Comparison of ENCODE assay signal across 1 cellular context in the genomic region with DNA sequence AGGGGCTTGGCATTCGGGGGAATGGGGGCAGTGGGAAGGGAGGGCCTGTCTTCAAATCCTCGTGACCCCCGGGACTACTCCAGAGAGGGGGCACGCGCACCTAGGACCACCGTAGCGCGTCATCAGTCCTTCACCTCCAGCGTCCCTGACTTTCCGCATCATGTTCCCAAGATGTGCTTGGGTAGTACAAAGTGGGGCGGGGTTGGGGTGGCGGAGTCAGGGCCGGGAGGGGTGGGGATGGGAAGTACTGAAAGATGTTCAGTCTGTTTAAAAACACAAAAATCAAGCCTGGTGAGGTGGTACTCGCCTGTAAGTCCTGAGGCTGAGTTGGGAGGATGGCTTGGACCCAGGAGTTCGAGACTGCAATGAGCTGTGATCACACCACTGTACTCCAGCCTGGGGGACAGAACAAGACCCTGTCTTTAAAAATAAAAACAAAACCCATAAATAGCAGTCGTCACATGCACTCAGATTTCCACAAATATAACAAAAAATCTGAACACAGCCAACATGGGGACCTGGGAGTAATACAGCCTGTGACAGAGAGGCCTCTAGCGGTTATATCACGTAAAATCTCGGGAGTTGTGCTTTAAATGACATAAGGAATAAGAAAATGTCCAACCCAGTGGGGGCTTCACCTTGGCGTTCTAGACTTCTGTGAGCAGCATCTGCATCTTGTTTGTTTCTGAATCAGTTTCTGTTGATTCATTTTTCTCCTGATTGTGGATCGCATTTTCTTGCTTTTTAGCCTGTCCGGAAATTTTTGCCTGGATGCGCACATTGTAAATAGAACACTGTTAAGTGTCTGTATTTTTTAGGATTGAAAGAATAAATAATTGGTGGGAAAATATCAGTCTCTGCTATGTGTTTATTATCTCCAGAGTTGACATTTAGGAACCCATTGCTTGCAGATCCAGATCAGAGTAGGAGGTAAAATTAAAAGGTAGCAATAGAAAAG.
A peak's percentile ranks its signal among the peaks of the same experiment; 100 is the strongest.
TF ChIP-seq lines count a peak whose summit lies in the region.

No MANE protein-coding gene starts in this region.

TF ChIP-seq in K562, 482 proteins besides CTCF, POLR2A, EP300 and RAD21 (continued from another document and continues in another):
- TF ChIP-seq, protein P1, sequence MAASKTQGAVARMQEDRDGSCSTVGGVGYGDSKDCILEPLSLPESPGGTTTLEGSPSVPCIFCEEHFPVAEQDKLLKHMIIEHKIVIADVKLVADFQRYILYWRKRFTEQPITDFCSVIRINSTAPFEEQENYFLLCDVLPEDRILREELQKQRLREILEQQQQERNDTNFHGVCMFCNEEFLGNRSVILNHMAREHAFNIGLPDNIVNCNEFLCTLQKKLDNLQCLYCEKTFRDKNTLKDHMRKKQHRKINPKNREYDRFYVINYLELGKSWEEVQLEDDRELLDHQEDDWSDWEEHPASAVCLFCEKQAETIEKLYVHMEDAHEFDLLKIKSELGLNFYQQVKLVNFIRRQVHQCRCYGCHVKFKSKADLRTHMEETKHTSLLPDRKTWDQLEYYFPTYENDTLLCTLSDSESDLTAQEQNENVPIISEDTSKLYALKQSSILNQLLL (CRISPR knock-in tag; IDR thresholded peaks at IDR 0.05; ENCODE audit: borderline replicate concordance) = no peak
- no peak for TF ChIP-seq HDAC3 (IDR thresholded peaks at IDR 0.05; ENCODE audit: borderline replicate concordance, partially characterized antibody)
- 0 out of 2 replicates have a peak, but pooled peaks have one; percentile 16 for TF ChIP-seq SP1 (CRISPR knock-in tag; IDR thresholded peaks at IDR 0.05)
- TF ChIP-seq MECOM (CRISPR knock-in tag; IDR thresholded peaks at IDR 0.05) = no peak
- TF ChIP-seq CREM (IDR thresholded peaks at IDR 0.05; ENCODE audit: low read depth) = peak; percentile 49
- no peak for TF ChIP-seq NCOA6 (IDR thresholded peaks at IDR 0.05)
- TF ChIP-seq, protein P2, sequence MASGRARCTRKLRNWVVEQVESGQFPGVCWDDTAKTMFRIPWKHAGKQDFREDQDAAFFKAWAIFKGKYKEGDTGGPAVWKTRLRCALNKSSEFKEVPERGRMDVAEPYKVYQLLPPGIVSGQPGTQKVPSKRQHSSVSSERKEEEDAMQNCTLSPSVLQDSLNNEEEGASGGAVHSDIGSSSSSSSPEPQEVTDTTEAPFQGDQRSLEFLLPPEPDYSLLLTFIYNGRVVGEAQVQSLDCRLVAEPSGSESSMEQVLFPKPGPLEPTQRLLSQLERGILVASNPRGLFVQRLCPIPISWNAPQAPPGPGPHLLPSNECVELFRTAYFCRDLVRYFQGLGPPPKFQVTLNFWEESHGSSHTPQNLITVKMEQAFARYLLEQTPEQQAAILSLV (tag; IDR thresholded peaks at IDR 0.05) = no peak
- no peak for TF ChIP-seq CREB1 (IDR thresholded peaks at IDR 0.05)
- 0 out of 2 replicates have a peak, but pooled peaks have one; percentile 39 for TF ChIP-seq CREB1 (CRISPR knock-in tag; IDR thresholded peaks at IDR 0.05)
- TF ChIP-seq ZBTB17 (CRISPR knock-in tag; IDR thresholded peaks at IDR 0.05) = no peak
- no peak for TF ChIP-seq ZEB2 (IDR thresholded peaks at IDR 0.05)
- no peak for TF ChIP-seq GTF2A2 (tag; IDR thresholded peaks at IDR 0.05)
- TF ChIP-seq, protein P3, sequence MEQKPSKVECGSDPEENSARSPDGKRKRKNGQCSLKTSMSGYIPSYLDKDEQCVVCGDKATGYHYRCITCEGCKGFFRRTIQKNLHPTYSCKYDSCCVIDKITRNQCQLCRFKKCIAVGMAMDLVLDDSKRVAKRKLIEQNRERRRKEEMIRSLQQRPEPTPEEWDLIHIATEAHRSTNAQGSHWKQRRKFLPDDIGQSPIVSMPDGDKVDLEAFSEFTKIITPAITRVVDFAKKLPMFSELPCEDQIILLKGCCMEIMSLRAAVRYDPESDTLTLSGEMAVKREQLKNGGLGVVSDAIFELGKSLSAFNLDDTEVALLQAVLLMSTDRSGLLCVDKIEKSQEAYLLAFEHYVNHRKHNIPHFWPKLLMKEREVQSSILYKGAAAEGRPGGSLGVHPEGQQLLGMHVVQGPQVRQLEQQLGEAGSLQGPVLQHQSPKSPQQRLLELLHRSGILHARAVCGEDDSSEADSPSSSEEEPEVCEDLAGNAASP (IDR thresholded peaks at IDR 0.05) = no peak
- no peak for TF ChIP-seq SIN3A (IDR thresholded peaks at IDR 0.05; ENCODE audit: borderline replicate concordance in 2 of 2, control insufficient read depth in 1 of 2, low read depth in 2 of 2, low read length in 2 of 2)
- no peak for TF ChIP-seq ZNF766 (CRISPR knock-in tag; conservative IDR thresholded peaks at IDR 0.05)
- no peak for TF ChIP-seq RBFOX2 (IDR thresholded peaks at IDR 0.05; ENCODE audit: low read depth, low read length)
- TF ChIP-seq ZNF175 (CRISPR knock-in tag; IDR thresholded peaks at IDR 0.05; ENCODE audit: low read depth) = no peak
- TF ChIP-seq SPI1 (IDR thresholded peaks at IDR 0.05; ENCODE audit: borderline replicate concordance, low read depth, low read length) = no peak
- TF ChIP-seq, protein P4, sequence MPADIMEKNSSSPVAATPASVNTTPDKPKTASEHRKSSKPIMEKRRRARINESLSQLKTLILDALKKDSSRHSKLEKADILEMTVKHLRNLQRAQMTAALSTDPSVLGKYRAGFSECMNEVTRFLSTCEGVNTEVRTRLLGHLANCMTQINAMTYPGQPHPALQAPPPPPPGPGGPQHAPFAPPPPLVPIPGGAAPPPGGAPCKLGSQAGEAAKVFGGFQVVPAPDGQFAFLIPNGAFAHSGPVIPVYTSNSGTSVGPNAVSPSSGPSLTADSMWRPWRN (IDR thresholded peaks at IDR 0.05; ENCODE audit: low read depth) = no peak
- TF ChIP-seq CC2D1A (IDR thresholded peaks at IDR 0.05) = no peak
- no peak for TF ChIP-seq FOXJ2 (tag; IDR thresholded peaks at IDR 0.05)
- TF ChIP-seq, protein P5, sequence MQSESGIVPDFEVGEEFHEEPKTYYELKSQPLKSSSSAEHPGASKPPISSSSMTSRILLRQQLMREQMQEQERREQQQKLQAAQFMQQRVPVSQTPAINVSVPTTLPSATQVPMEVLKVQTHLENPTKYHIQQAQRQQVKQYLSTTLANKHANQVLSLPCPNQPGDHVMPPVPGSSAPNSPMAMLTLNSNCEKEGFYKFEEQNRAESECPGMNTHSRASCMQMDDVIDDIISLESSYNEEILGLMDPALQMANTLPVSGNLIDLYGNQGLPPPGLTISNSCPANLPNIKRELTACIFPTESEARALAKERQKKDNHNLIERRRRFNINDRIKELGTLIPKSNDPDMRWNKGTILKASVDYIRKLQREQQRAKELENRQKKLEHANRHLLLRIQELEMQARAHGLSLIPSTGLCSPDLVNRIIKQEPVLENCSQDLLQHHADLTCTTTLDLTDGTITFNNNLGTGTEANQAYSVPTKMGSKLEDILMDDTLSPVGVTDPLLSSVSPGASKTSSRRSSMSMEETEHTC (IDR thresholded peaks at IDR 0.05) = no peak
- no peak for TF ChIP-seq FOXK2 (conservative IDR thresholded peaks at IDR 0.05 in 1 of 2, IDR thresholded peaks at IDR 0.05 in 1 of 2; ENCODE audit: low read depth in 2 of 2)
- TF ChIP-seq MCM2 (IDR thresholded peaks at IDR 0.05; ENCODE audit: low read depth) = no peak
- TF ChIP-seq BHLHE40 (IDR thresholded peaks at IDR 0.05; ENCODE audit: low read length) = no peak
- no peak for TF ChIP-seq ZNF507 (tag; conservative IDR thresholded peaks at IDR 0.05)
- TF ChIP-seq, protein P6, sequence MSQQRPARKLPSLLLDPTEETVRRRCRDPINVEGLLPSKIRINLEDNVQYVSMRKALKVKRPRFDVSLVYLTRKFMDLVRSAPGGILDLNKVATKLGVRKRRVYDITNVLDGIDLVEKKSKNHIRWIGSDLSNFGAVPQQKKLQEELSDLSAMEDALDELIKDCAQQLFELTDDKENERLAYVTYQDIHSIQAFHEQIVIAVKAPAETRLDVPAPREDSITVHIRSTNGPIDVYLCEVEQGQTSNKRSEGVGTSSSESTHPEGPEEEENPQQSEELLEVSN (IDR thresholded peaks at IDR 0.05; ENCODE audit: borderline replicate concordance in 1 of 2, extremely low read depth in 1 of 2, insufficient read depth in 1 of 2, insufficient read length in 1 of 2, low read depth in 1 of 2, low read length in 1 of 2, poor library complexity in 1 of 2, severe bottlenecking in 1 of 2) = no peak
- no peak for TF ChIP-seq KHSRP (IDR thresholded peaks at IDR 0.05)
- no peak for TF ChIP-seq ZBTB8A (IDR thresholded peaks at IDR 0.05; ENCODE audit: partially characterized antibody)
- TF ChIP-seq, protein P7, sequence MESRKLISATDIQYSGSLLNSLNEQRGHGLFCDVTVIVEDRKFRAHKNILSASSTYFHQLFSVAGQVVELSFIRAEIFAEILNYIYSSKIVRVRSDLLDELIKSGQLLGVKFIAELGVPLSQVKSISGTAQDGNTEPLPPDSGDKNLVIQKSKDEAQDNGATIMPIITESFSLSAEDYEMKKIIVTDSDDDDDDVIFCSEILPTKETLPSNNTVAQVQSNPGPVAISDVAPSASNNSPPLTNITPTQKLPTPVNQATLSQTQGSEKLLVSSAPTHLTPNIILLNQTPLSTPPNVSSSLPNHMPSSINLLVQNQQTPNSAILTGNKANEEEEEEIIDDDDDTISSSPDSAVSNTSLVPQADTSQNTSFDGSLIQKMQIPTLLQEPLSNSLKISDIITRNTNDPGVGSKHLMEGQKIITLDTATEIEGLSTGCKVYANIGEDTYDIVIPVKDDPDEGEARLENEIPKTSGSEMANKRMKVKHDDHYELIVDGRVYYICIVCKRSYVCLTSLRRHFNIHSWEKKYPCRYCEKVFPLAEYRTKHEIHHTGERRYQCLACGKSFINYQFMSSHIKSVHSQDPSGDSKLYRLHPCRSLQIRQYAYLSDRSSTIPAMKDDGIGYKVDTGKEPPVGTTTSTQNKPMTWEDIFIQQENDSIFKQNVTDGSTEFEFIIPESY (CRISPR knock-in tag; IDR thresholded peaks at IDR 0.05) = no peak
- TF ChIP-seq ZNF778 (CRISPR knock-in tag; IDR thresholded peaks at IDR 0.05) = no peak
- TF ChIP-seq, protein P8, sequence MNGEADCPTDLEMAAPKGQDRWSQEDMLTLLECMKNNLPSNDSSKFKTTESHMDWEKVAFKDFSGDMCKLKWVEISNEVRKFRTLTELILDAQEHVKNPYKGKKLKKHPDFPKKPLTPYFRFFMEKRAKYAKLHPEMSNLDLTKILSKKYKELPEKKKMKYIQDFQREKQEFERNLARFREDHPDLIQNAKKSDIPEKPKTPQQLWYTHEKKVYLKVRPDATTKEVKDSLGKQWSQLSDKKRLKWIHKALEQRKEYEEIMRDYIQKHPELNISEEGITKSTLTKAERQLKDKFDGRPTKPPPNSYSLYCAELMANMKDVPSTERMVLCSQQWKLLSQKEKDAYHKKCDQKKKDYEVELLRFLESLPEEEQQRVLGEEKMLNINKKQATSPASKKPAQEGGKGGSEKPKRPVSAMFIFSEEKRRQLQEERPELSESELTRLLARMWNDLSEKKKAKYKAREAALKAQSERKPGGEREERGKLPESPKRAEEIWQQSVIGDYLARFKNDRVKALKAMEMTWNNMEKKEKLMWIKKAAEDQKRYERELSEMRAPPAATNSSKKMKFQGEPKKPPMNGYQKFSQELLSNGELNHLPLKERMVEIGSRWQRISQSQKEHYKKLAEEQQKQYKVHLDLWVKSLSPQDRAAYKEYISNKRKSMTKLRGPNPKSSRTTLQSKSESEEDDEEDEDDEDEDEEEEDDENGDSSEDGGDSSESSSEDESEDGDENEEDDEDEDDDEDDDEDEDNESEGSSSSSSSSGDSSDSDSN (IDR thresholded peaks at IDR 0.05; ENCODE audit: borderline replicate concordance in 1 of 2, low read depth in 2 of 2, low read length in 2 of 2) = no peak
- TF ChIP-seq HDAC8 (tag; IDR thresholded peaks at IDR 0.05) = no peak
- no peak for TF ChIP-seq ETS2 (tag; IDR thresholded peaks at IDR 0.05; ENCODE audit: borderline replicate concordance, poor library complexity, severe bottlenecking)
- TF ChIP-seq, protein P9, sequence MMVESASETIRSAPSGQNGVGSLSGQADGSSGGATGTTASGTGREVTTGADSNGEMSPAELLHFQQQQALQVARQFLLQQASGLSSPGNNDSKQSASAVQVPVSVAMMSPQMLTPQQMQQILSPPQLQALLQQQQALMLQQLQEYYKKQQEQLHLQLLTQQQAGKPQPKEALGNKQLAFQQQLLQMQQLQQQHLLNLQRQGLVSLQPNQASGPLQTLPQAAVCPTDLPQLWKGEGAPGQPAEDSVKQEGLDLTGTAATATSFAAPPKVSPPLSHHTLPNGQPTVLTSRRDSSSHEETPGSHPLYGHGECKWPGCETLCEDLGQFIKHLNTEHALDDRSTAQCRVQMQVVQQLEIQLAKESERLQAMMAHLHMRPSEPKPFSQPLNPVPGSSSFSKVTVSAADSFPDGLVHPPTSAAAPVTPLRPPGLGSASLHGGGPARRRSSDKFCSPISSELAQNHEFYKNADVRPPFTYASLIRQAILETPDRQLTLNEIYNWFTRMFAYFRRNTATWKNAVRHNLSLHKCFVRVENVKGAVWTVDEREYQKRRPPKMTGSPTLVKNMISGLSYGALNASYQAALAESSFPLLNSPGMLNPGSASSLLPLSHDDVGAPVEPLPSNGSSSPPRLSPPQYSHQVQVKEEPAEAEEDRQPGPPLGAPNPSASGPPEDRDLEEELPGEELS (CRISPR knock-in tag; IDR thresholded peaks at IDR 0.05; ENCODE audit: borderline replicate concordance) = no peak
- no peak for TF ChIP-seq ZNF146 (CRISPR knock-in tag; IDR thresholded peaks at IDR 0.05; ENCODE audit: unreplicated experiment)
- no peak for TF ChIP-seq SMAD3 (CRISPR knock-in tag; conservative IDR thresholded peaks at IDR 0.05)
- TF ChIP-seq KDM4B (IDR thresholded peaks at IDR 0.05; ENCODE audit: borderline replicate concordance in 2 of 2, low read depth in 1 of 2) = no peak
